In genomic region chr5:4555739-4556285, GRCh38 we compare ENCODE assay signal across 18 cellular contexts.
DNase-seq lines count a peak whose midpoint lies in the region; ATAC-seq, FAIRE-seq and TF ChIP-seq lines count a peak whose summit lies in the region.
"Had no signal": no experiment of that assay in that cellular context is flagged by ENCODE, and none has a peak within 500 bp of the region (broad histone marks: within the 10 kb centered on the region; RNA-seq: fewer than 3 reads in every experiment).

No MANE protein-coding gene starts in this region.

- H3K9me3 ChIP-seq in DND-41 (ENCODE audit: insufficient read depth, low read length, severe bottlenecking) (peaks cover 2% of the 10 kb centered on the region), K562 (replicated peaks; ENCODE audit: control insufficient read depth, insufficient read depth, low read depth, low read length) (no peaks in the 10 kb centered on the region)

- TF ChIP-seq EP300 in K562 (IDR thresholded peaks at IDR 0.05; ENCODE audit: low read length): no peak

- no peak for FAIRE-seq in K562 (lab: Jason Lieb, UNC)
- FAIRE-seq: GM12878, H54 had no signal

- BruUV-seq in K562 (replicated peaks; lab: Mats Ljungman, UMichigan): no TSS peak

- no peaks in the 10 kb centered on the region for H3K27me3 ChIP-seq in DND-41 (ENCODE audit: insufficient read depth, low read length, poor library complexity)
- H3K27me3 ChIP-seq in K562 (ENCODE audit: control insufficient read depth in 2 of 2, insufficient read depth in 2 of 2, low read length in 2 of 2): no peaks in the 10 kb centered on the region

- DNase-seq in DND-41 (peak; percentile 39), Daoy (ENCODE audit: low read depth) (peak; percentile 55), K562 (ENCODE audit: extremely low read depth in 1 of 4, low spot score in 3 of 4) (no peak), NCI-H446 treated with DMSO at 0.1 percent for 48 hours (lab: John Stamatoyannopoulos, UW) (no peak)
- DNase-seq: C1 segment of cervical spinal cord; Calu3; CD4-positive, alpha-beta memory T cell; COR-L47; DMS53; DMS79 treated with DMSO at 0.1 percent for 48 hours; EL; GDM1; HCEC 1CT had no signal

- H3K4me1 ChIP-seq in DND-41 (ENCODE audit: insufficient read depth, low read length): peaks cover 74% of the 10 kb centered on the region
- H3K4me1 ChIP-seq in K562 (replicated peaks in 1 of 2; ENCODE audit: control insufficient read depth in 2 of 2, insufficient read depth in 2 of 2, low read length in 2 of 2): no peaks in the 10 kb centered on the region

- CTCF ChIA-PET in K562 (lab: Yijun Ruan, JAX; ENCODE audit: low intra/inter-chr PET ratio): no interaction called here

- H4K20me1 ChIP-seq in DND-41 (ENCODE audit: insufficient read depth, low read length) (no peaks in the 10 kb centered on the region), K562 (replicated peaks; ENCODE audit: control insufficient read depth, insufficient read depth, low read length) (no peaks in the 10 kb centered on the region)

- no peak for TF ChIP-seq CTCF in DND-41 (IDR thresholded peaks at IDR 0.05; ENCODE audit: borderline replicate concordance, extremely low read depth, low read length, poor library complexity, severe bottlenecking)
- TF ChIP-seq CTCF in K562 (IDR thresholded peaks at IDR 0.05 in 2 of 3, conservative IDR thresholded peaks at IDR 0.05 in 1 of 3; ENCODE audit: insufficient read depth in 2 of 3, low read depth in 1 of 3, low read length in 3 of 3): no peak

- peak overlapping the region; percentile 2; the same call in 1 of the 2 replicates for H2AFZ ChIP-seq in DND-41 (ENCODE audit: low read depth, low read length)
- no peak overlapping the region for H2AFZ ChIP-seq in K562 (ENCODE audit: low read depth, low read length)
- H2AFZ ChIP-seq: GM23338 had no signal

- H3K4me2 ChIP-seq in DND-41 (ENCODE audit: insufficient read depth, low read length) (no peak overlapping the region), K562 (ENCODE audit: insufficient read depth, low read length) (no peak overlapping the region)
- H3K4me2 ChIP-seq: GM23338 had no signal

- TF ChIP-seq RAD21 in K562 (CRISPR knock-in tag; conservative IDR thresholded peaks at IDR 0.05 in 1 of 2, IDR thresholded peaks at IDR 0.05 in 1 of 2): no peak

- H3K4me3 ChIP-seq in DND-41 (ENCODE audit: low read depth in 1 of 2, low read length in 2 of 2) (no peak overlapping the region), K562 (no peak overlapping the region)
- H3K4me3 ChIP-seq: GM12878, GM23338 had no signal

- peak overlapping the region; percentile 99 for H3K27ac ChIP-seq in DND-41 (ENCODE audit: low read length)
- H3K27ac ChIP-seq in K562 (ENCODE audit: extremely low read depth, low read depth, low read length): no peak overlapping the region

- intact Hi-C loops in K562 (cut with micrococcal nuclease): no loop called here

- TF ChIP-seq POLR2A in K562 (conservative IDR thresholded peaks at IDR 0.05): no peak

- H3K36me3 ChIP-seq in DND-41 (ENCODE audit: insufficient read depth, low read length) (no peaks in the 10 kb centered on the region), K562 (ENCODE audit: control insufficient read depth, insufficient read depth, low read length) (no peaks in the 10 kb centered on the region)

- POLR2A ChIA-PET in K562 (lab: Yijun Ruan, JAX): interaction anchor here (0.6 to 0.7 kb wide), 2 partner anchors 25 to 1927 kb away, joined by 3 read pairs; no protein-coding TSS in a partner anchor

- in situ Hi-C loops in K562 (cut with MboI): no loop called here

- peaks cover 4% of the 10 kb centered on the region; the same call in 1 of the 2 replicates for H3K79me2 ChIP-seq in DND-41 (ENCODE audit: insufficient read depth, low read length)
- H3K79me2 ChIP-seq in K562 (ENCODE audit: control insufficient read depth, insufficient read depth, low read length): no peaks in the 10 kb centered on the region

- 2% methylated on average over 13 of the region's 13 CpGs for WGBS in K562 (ENCODE audit: insufficient coverage, low coverage, missing lambda C conversion rate)

- ATAC-seq in DND-41 (ENCODE audit: insufficient read depth, low read depth) (no peak), K562 (no peak), GM18511 (IDR thresholded peaks at IDR 0.05; ENCODE audit: unreplicated experiment) (no peak), HG02981 (IDR thresholded peaks at IDR 0.05; ENCODE audit: unreplicated experiment) (no peak)
- ATAC-seq: GM12878, GM23338 had no signal

- peak overlapping the region; percentile 48 for H3K9ac ChIP-seq in DND-41 (ENCODE audit: low read depth, low read length)
- H3K9ac ChIP-seq in K562 (ENCODE audit: insufficient read depth in 1 of 2, low read depth in 2 of 2, low read length in 2 of 2): no peak overlapping the region

- no peaks in the 10 kb centered on the region for H3K9me1 ChIP-seq in K562 (ENCODE audit: control insufficient read depth, insufficient read depth, low read length)

TF ChIP-seq in K562, 482 proteins besides CTCF, POLR2A, EP300 and RAD21:
- TF ChIP-seq ZSCAN32 (CRISPR knock-in tag; IDR thresholded peaks at IDR 0.05): no peak
- TF ChIP-seq, protein P1, sequence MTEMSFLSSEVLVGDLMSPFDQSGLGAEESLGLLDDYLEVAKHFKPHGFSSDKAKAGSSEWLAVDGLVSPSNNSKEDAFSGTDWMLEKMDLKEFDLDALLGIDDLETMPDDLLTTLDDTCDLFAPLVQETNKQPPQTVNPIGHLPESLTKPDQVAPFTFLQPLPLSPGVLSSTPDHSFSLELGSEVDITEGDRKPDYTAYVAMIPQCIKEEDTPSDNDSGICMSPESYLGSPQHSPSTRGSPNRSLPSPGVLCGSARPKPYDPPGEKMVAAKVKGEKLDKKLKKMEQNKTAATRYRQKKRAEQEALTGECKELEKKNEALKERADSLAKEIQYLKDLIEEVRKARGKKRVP (CRISPR knock-in tag; IDR thresholded peaks at IDR 0.05): no peak
- peak; percentile 20; the same call in 1 of the 2 replicates for TF ChIP-seq ATF3 (IDR thresholded peaks at IDR 0.05)
- no peak for TF ChIP-seq ATF3 (CRISPR knock-in tag; conservative IDR thresholded peaks at IDR 0.05)
- no peak for TF ChIP-seq NR4A1 (CRISPR knock-in tag; IDR thresholded peaks at IDR 0.05)
- TF ChIP-seq NR4A1 (tag; IDR thresholded peaks at IDR 0.05): no peak
TF ChIP-seq in K562: peak in this region for 1.

Comparison
In these comparisons a context has a peak if more than half of its experiments do, and no peak if none do; other contexts are left out.
1. DNase-seq: peak in DND-41 (single experiment) and Daoy (single experiment); none in K562 (0 of 4) and NCI-H446 treated with DMSO at 0.1 percent for 48 hours (single experiment).